In the genomic region with DNA sequence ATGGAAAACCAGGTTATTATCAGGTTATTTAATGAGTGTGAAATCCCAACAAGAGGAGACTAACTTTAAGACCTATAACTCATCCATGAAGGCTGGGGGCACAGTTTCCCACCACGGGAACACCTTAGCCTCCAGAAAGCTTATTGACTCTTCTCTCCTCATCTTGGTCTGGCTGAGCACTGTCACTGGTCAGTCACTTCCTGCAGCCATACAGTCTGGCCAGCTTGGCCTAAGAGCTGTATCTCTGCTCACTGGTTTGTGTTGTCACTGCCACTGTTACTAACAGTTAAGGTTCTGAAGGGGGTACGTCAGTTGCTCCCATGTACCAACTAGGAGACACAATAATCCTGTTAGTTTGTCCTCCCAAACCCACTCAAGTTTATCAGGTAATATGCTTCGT, we compare ENCODE assay signal across 22 cellular contexts. TPM values are rescaled to one million over a fixed set of nuclear protein-coding genes. Genes with fewer than 3 reads are reported as not detected.
A peak's percentile ranks its signal among the peaks of the same experiment; 100 is the strongest.
DNase-seq lines count a peak whose midpoint lies in the region; ATAC-seq and TF ChIP-seq lines count a peak whose summit lies in the region.
"Had no signal": no experiment of that assay in that cellular context is flagged by ENCODE, and none has a peak within 500 bp of the region (broad histone marks: within the 10 kb centered on the region; RNA-seq: fewer than 3 reads in every experiment).

No MANE protein-coding gene starts in this region.

- H3K9ac ChIP-seq in GM23248 = no peak overlapping the region
- H3K9ac ChIP-seq in PC-3 (ENCODE audit: low read length) = no peak overlapping the region
- H3K9ac ChIP-seq: BLaER1 treated with 17β-estradiol and CSF1 and Interleukin-3, amounts not matched to agents 10 nM and 100 nM had no signal

- WGBS in GM23248 (ENCODE audit: low coverage in 1 of 2, low lambda C conversion rate in 2 of 2, missing lambda C conversion rate in 2 of 2), 2 experiments = 95 to 98% methylated on average over 3 of the region's 3 CpGs

- H3K36me3 Mint-ChIP-seq in HFFc6 (ENCODE audit: low read depth) = peaks cover 51% of the 10 kb centered on the region
- no peaks in the 10 kb centered on the region for H3K36me3 Mint-ChIP-seq in activated CD4-positive, alpha-beta T cell treated with anti-CD3 and anti-CD28 coated beads, Interleukin-2, amount 10 ng/mL, durations not matched to agents 7 days and 5 days (ENCODE audit: low read depth)
- H3K36me3 Mint-ChIP-seq: CD14-positive monocyte; CD8-positive, alpha-beta memory T cell had no signal

- H3F3A ChIP-seq in GM23248 (ENCODE audit: insufficient read depth) (peaks cover 78% of the 10 kb centered on the region), PC-3 (ENCODE audit: low read length, unreplicated experiment) (peaks cover 4% of the 10 kb centered on the region)

- H2AFZ ChIP-seq in GM23248 = no peak overlapping the region
- H2AFZ ChIP-seq in PC-3 (ENCODE audit: low read length) = no peak overlapping the region
- H2AFZ ChIP-seq: GM23338 had no signal

- peaks cover 4% of the 10 kb centered on the region for H3K27me3 Mint-ChIP-seq in HFFc6 (ENCODE audit: insufficient read depth)
- peaks cover 7% of the 10 kb centered on the region for H3K27me3 Mint-ChIP-seq in activated CD4-positive, alpha-beta T cell treated with anti-CD3 and anti-CD28 coated beads, Interleukin-2, amount 10 ng/mL, durations not matched to agents 7 days and 5 days

- POLR2A ChIA-PET in PC-3 (lab: Charles Lee; ENCODE audit: unreplicated experiment) = no interaction called here
- POLR2A ChIA-PET in activated CD4-positive, alpha-beta T cell treated with anti-CD3 and anti-CD28 coated beads, Interleukin-2, amount 10 ng/mL, durations not matched to agents 7 days and 5 days (lab: Charles Lee) = no interaction called here

- TF ChIP-seq CTCF in HFFc6 (IDR thresholded peaks at IDR 0.05) (no peak), PC-3 (conservative IDR thresholded peaks at IDR 0.05; ENCODE audit: low read depth, low read length) (no peak), dorsolateral prefrontal cortex (IDR thresholded peaks at IDR 0.05 in 54 of 56, conservative IDR thresholded peaks at IDR 0.05 in 2 of 56; ENCODE audit: low read depth in 1 of 56, partially characterized antibody in 56 of 56) (no peak)

- H4K20me1 ChIP-seq in GM23248 (ENCODE audit: insufficient read depth) (no peaks in the 10 kb centered on the region), PC-3 (ENCODE audit: low read length) (no peaks in the 10 kb centered on the region)
- H4K20me1 ChIP-seq: BLaER1 treated with 17β-estradiol and CSF1 and Interleukin-3, amounts not matched to agents 10 nM and 100 nM had no signal

- peak; percentile 53; the same call in 1 of the 2 replicates for ATAC-seq in PC-3
- ATAC-seq: A549, GM23338, HCT116 had no signal

- H3K27me3 ChIP-seq in GM23248 (replicated peaks; ENCODE audit: insufficient read depth) (no peaks in the 10 kb centered on the region), PC-3 (ENCODE audit: low read length) (no peaks in the 10 kb centered on the region), dorsolateral prefrontal cortex (no peaks in the 10 kb centered on the region)
- H3K27me3 ChIP-seq: BE2C; BLaER1 treated with 17β-estradiol and CSF1 and Interleukin-3, amounts not matched to agents 10 nM and 100 nM had no signal

- H3K4me2 ChIP-seq in GM23248 (ENCODE audit: unreplicated experiment) (no peak overlapping the region), PC-3 (ENCODE audit: low read length) (no peak overlapping the region)
- H3K4me2 ChIP-seq: A549; BLaER1 treated with 17β-estradiol and CSF1 and Interleukin-3, amounts not matched to agents 10 nM and 100 nM; GM23338 had no signal

- no peaks in the 10 kb centered on the region for H3K9me3 ChIP-seq in GM23248 (ENCODE audit: low read depth)
- no peaks in the 10 kb centered on the region for H3K9me3 ChIP-seq in PC-3 (ENCODE audit: low read length)
- H3K9me3 ChIP-seq: A549; BE2C; BLaER1 treated with 17β-estradiol and CSF1 and Interleukin-3, amounts not matched to agents 10 nM and 100 nM had no signal

- no TSS peak for BruUV-seq in PC-3 (replicated peaks; lab: Mats Ljungman, UMichigan)

- no peak overlapping the region for H3K4me3 ChIP-seq in GM23248
- H3K4me3 ChIP-seq in PC-3 (ENCODE audit: low read length) = no peak overlapping the region
- no peak overlapping the region for H3K4me3 ChIP-seq in dorsolateral prefrontal cortex
- H3K4me3 ChIP-seq: A549; BLaER1 treated with 17β-estradiol and CSF1 and Interleukin-3, amounts not matched to agents 10 nM and 100 nM; GM23338 had no signal

- intact Hi-C loops in PC-3 (cut with micrococcal nuclease) (no loop called here), dorsolateral prefrontal cortex (cut with DNase I) (no loop called here)

- H3K9me2 ChIP-seq in GM23248 (ENCODE audit: insufficient read depth) (no peaks in the 10 kb centered on the region), PC-3 (replicated peaks; ENCODE audit: low read length) (no peaks in the 10 kb centered on the region)

- in situ Hi-C loops in GM23248 (cut with MboI) = no loop called here

- H3K27ac Mint-ChIP-seq in HFFc6 = peak overlapping the region; percentile 20
- H3K27ac Mint-ChIP-seq in activated CD4-positive, alpha-beta T cell treated with anti-CD3 and anti-CD28 coated beads, Interleukin-2, amount 10 ng/mL, durations not matched to agents 7 days and 5 days = no peak overlapping the region
- H3K27ac Mint-ChIP-seq: CD14-positive monocyte; CD4-positive, alpha-beta T cell; CD8-positive, alpha-beta memory T cell; GM23338 had no signal

- H3K4me1 Mint-ChIP-seq in HFFc6 (ENCODE audit: low read depth) = peaks cover 63% of the 10 kb centered on the region
- H3K4me1 Mint-ChIP-seq in activated CD4-positive, alpha-beta T cell treated with anti-CD3 and anti-CD28 coated beads, Interleukin-2, amount 10 ng/mL, durations not matched to agents 7 days and 5 days = no peaks in the 10 kb centered on the region
- H3K4me1 Mint-ChIP-seq: CD14-positive monocyte; CD8-positive, alpha-beta memory T cell; GM23338 had no signal

- CTCF ChIA-PET in PC-3 (lab: Charles Lee) = no interaction called here
- CTCF ChIA-PET in activated CD4-positive, alpha-beta T cell treated with anti-CD3 and anti-CD28 coated beads, Interleukin-2, amount 10 ng/mL, durations not matched to agents 7 days and 5 days (lab: Charles Lee) = no interaction called here

- no peak for DNase-seq in GM23248
- DNase-seq in HFFc6 = no peak
- DNase-seq in PC-3 = peak; percentile 27
- no peak for DNase-seq in activated CD4-positive, alpha-beta T cell treated with anti-CD3 and anti-CD28 coated beads, Interleukin-2, amount 10 ng/mL, durations not matched to agents 7 days and 5 days
- DNase-seq in NCI-H1694 (lab: John Stamatoyannopoulos, UW) = no peak
- DNase-seq in dorsolateral prefrontal cortex = no peak
- no peak for DNase-seq in iPS-NIHi11 (ENCODE audit: low spot score)
- DNase-seq: 8988T; ACHN; AML-193; BE2C; CD4-positive, alpha-beta T cell; CD8-positive, alpha-beta memory T cell; DMS 273 treated with DMSO at 0.1 percent for 48 hours; DMS79; EL; GF-D8 had no signal

- H3K27ac ChIP-seq in GM23248 (peak overlapping the region; percentile 19; the same call in 1 of the 2 replicates), PC-3 (ENCODE audit: low read length) (no peak overlapping the region), dorsolateral prefrontal cortex (no peak overlapping the region)
- H3K27ac ChIP-seq: A549; BLaER1 treated with 17β-estradiol and CSF1 and Interleukin-3, amounts not matched to agents 10 nM and 100 nM had no signal

- H3K4me1 ChIP-seq in GM23248 (ENCODE audit: insufficient read depth) (peaks cover 9% of the 10 kb centered on the region), PC-3 (ENCODE audit: insufficient read depth, low read length) (peaks cover 23% of the 10 kb centered on the region)
- H3K4me1 ChIP-seq: BE2C; BLaER1 treated with 17β-estradiol and CSF1 and Interleukin-3, amounts not matched to agents 10 nM and 100 nM had no signal

- H3K36me3 ChIP-seq in GM23248 (ENCODE audit: low read depth) (peaks cover 54% of the 10 kb centered on the region), PC-3 (ENCODE audit: low read depth, low read length) (no peaks in the 10 kb centered on the region)
- H3K36me3 ChIP-seq: BE2C; BLaER1 treated with 17β-estradiol and CSF1 and Interleukin-3, amounts not matched to agents 10 nM and 100 nM had no signal

- H3K9me3 Mint-ChIP-seq in HFFc6 = no peaks in the 10 kb centered on the region
- H3K9me3 Mint-ChIP-seq in activated CD4-positive, alpha-beta T cell treated with anti-CD3 and anti-CD28 coated beads, Interleukin-2, amount 10 ng/mL, durations not matched to agents 7 days and 5 days = no peaks in the 10 kb centered on the region
- H3K9me3 Mint-ChIP-seq: CD4-positive, alpha-beta T cell; CD8-positive, alpha-beta memory T cell; GM23338 had no signal

- no peak overlapping the region; the same call in 1 of the 2 replicates for H3K4me3 Mint-ChIP-seq in HFFc6
- no peak overlapping the region for H3K4me3 Mint-ChIP-seq in activated CD4-positive, alpha-beta T cell treated with anti-CD3 and anti-CD28 coated beads, Interleukin-2, amount 10 ng/mL, durations not matched to agents 7 days and 5 days
- H3K4me3 Mint-ChIP-seq: CD14-positive monocyte; CD4-positive, alpha-beta T cell; CD8-positive, alpha-beta memory T cell; GM23338 had no signal

- peaks cover 92% of the 10 kb centered on the region for H3K79me2 ChIP-seq in GM23248 (ENCODE audit: insufficient read depth)
- no peaks in the 10 kb centered on the region for H3K79me2 ChIP-seq in PC-3 (ENCODE audit: low read length)

RNA-seq across cellular contexts. Expression of a gene that starts 16.7 kb away (rescaled TPM):
- total RNA-seq in GM23248 (2014; rRNA removed; shearing (Covaris generic)) = 162 and 168 TPM in 2 replicates
- polyA plus RNA-seq in GM23248 (2016; fragmentation: Nextera tagmentation; extraction: Ambion mirVana) = 234 and 238 TPM in 2 replicates
- total RNA-seq in HFFc6 (2021; fragmentation: NEBNext Ultra II Directional; extraction: Animal tissue kit (Norgen Biotek cat#: 25700)) = 100 to 1,000 TPM; 235 to 320 (median 277) TPM
- total RNA-seq in PC-3 (2014; rRNA removed) (65.9 and 68.2 TPM in 2 replicates), dorsolateral prefrontal cortex (100 to 1,000 TPM in 116 of 120 experiments, 10 to 100 TPM in 4; 76.1 to 218 (median 142) TPM)
- total RNA-seq in activated CD4-positive, alpha-beta T cell treated with anti-CD3 and anti-CD28 coated beads, Interleukin-2, amount 10 ng/mL, durations not matched to agents 7 days and 5 days = not detected
- total RNA-seq: CD4-positive, alpha-beta T cell; CD8-positive, alpha-beta memory T cell had no signal
- polyA plus RNA-seq: CD14-positive monocyte; CD8-positive, alpha-beta memory T cell had no signal

Comparison
In these comparisons a context has a peak if more than half of its experiments do, and no peak if none do; other contexts are left out.
1. RNA of a gene that starts 16.7 kb away (total RNA-seq): 235 to 320 TPM in HFFc6, 162 to 168 TPM in GM23248, 76.1 to 218 TPM in dorsolateral prefrontal cortex and 65.9 to 68.2 TPM in PC-3; not detected in activated CD4-positive, alpha-beta T cell treated with anti-CD3 and anti-CD28 coated beads, Interleukin-2, amount 10 ng/mL, durations not matched to agents 7 days and 5 days; every median in the first group is over 10 times any median in the second.